9 cellular contexts compared by ENCODE assay signal in genomic region chr1:163168053-163168452, GRCh38. TPM values are rescaled to one million over a fixed set of nuclear protein-coding genes. Genes with fewer than 3 reads are reported as not detected.
DNase-seq lines count a peak whose midpoint lies in the region; ATAC-seq and TF ChIP-seq lines count a peak whose summit lies in the region.
"Had no signal": no experiment of that assay in that cellular context is flagged by ENCODE, and none has a peak within 500 bp of the region (broad histone marks: within the 10 kb centered on the region; RNA-seq: fewer than 3 reads in every experiment).

No MANE protein-coding gene starts in this region.

- H3K4me3 ChIP-seq in epithelial cell of esophagus (ENCODE audit: low read length): no peak overlapping the region

- TF ChIP-seq CTCF in AG09319 (IDR thresholded peaks at IDR 0.05; ENCODE audit: low read depth, low read length): no peak
- TF ChIP-seq CTCF in epithelial cell of esophagus (IDR thresholded peaks at IDR 0.05; ENCODE audit: insufficient read depth, low read depth, low read length, missing control alignments): no peak

- DNase-seq in AG09319 (ENCODE audit: extremely low read depth, low read depth): peak; percentile 89
- DNase-seq in NCI-H2196 (lab: John Stamatoyannopoulos, UW; ENCODE audit: unreplicated experiment): peak; percentile 44
- peak; percentile 84 for DNase-seq in epithelial cell of esophagus (ENCODE audit: low read depth)
- peak; percentile 28 for DNase-seq in mucosa of gallbladder (ENCODE audit: low spot score)
- no peak for DNase-seq in NCI-H1092 (lab: John Stamatoyannopoulos, UW)
- no peak for DNase-seq in AML-193 (lab: John Stamatoyannopoulos, UW)

- ATAC-seq in HG03108 (IDR thresholded peaks at IDR 0.05; ENCODE audit: unreplicated experiment): no peak
- ATAC-seq in GM19455 (IDR thresholded peaks at IDR 0.05; ENCODE audit: unreplicated experiment): no peak
- ATAC-seq: activated naive CD4-positive, alpha-beta T cell treated with anti-CD3 and anti-CD28 coated beads, Interleukin-2, amount 50 U/mL, for 72 hours had no signal

RNA-seq across cellular contexts. Expression of gene RGS5, which starts 34.7 kb away (rescaled TPM):
- 167 TPM for total RNA-seq in mucosa of gallbladder

Comparison
In these comparisons a context has a peak if more than half of its experiments do, and no peak if none do; other contexts are left out.
1. DNase-seq: peak in AG09319 (single experiment), NCI-H2196 (single experiment), epithelial cell of esophagus (single experiment) and mucosa of gallbladder (single experiment); none in NCI-H1092 (single experiment) and AML-193 (0 of 2).